8 cellular contexts compared by ENCODE assay signal in genomic region chr18:35949903-35950627, GRCh38.
DNase-seq lines count a peak whose midpoint lies in the region; ATAC-seq and TF ChIP-seq lines count a peak whose summit lies in the region.

No MANE protein-coding gene starts in this region.

- CTCF ChIA-PET in Panc1 (lab: Charles Lee) = interaction anchor here (0.6 kb wide), 1 partner anchor 45 kb away, joined by 11 read pairs; no protein-coding TSS in a partner anchor

- peak overlapping the region; percentile 82 for H3K27ac ChIP-seq in Panc1 (ENCODE audit: low read length)
- H3K27ac ChIP-seq in gastroesophageal sphincter = peak overlapping the region in 3 of 4 donors; percentile 47 to 79 (median 72)
- no peak overlapping the region for H3K27ac ChIP-seq in neural progenitor cell
- H3K27ac ChIP-seq in thoracic aorta = no peak overlapping the region

- peak overlapping the region; percentile 93 for H2AFZ ChIP-seq in neural progenitor cell (replicated peaks)

- H3K4me1 ChIP-seq in Panc1 (ENCODE audit: control insufficient read depth, insufficient read depth, low read length) = peaks cover 7% of the 10 kb centered on the region
- H3K4me1 ChIP-seq in gastroesophageal sphincter = peaks cover 0 to 19% (median 0%) of the 10 kb centered on the region in 3 donors
- no peaks in the 10 kb centered on the region for H3K4me1 ChIP-seq in neural progenitor cell
- H3K4me1 ChIP-seq in thoracic aorta (ENCODE audit: control insufficient read depth in 1 of 2, low read depth in 2 of 2) = peaks cover 0 to 7% of the 10 kb centered on the region in 2 donors

- TF ChIP-seq CTCF in Panc1 (IDR thresholded peaks at IDR 0.05) (peak; percentile 84), gastroesophageal sphincter (IDR thresholded peaks at IDR 0.05) (peak; percentile 90 to 98 (median 96)), neural progenitor cell (IDR thresholded peaks at IDR 0.05) (peak; percentile 94), thoracic aorta (IDR thresholded peaks at IDR 0.05) (peak; percentile 96)

- H3K27me3 ChIP-seq in Panc1 (ENCODE audit: control insufficient read depth, insufficient read depth, low read length) (no peaks in the 10 kb centered on the region), gastroesophageal sphincter (no peaks in the 10 kb centered on the region), neural progenitor cell (peaks cover 17% of the 10 kb centered on the region), thoracic aorta (replicated peaks; ENCODE audit: insufficient read depth) (no peaks in the 10 kb centered on the region)

- H3K27me3 Mint-ChIP-seq in neural progenitor cell (ENCODE audit: insufficient read depth, low read depth) = peaks cover 11% of the 10 kb centered on the region

- H3K4me2 ChIP-seq in neural progenitor cell = peak overlapping the region; percentile 87

- H3K9me3 Mint-ChIP-seq in neural progenitor cell = no peaks in the 10 kb centered on the region

- BruUV-seq in Panc1 (replicated peaks; lab: Mats Ljungman, UMichigan) = no TSS peak

- H3K9ac ChIP-seq in neural progenitor cell = no peak overlapping the region

- H3K36me3 Mint-ChIP-seq in neural progenitor cell = no peaks in the 10 kb centered on the region

- no peaks in the 10 kb centered on the region for H3K79me2 ChIP-seq in neural progenitor cell (ENCODE audit: low read depth)

- H3K27ac Mint-ChIP-seq in neural progenitor cell = no peak overlapping the region

- POLR2A ChIA-PET in Panc1 (lab: Charles Lee) = interaction anchor here (0.6 kb wide), 1 partner anchor 27 kb away, joined by 4 read pairs; no protein-coding TSS in a partner anchor

- in situ Hi-C loops in Panc1 (cut with HindIII; ENCODE audit: low pct_unique_long_range_greater_than_20kb, low sequenced_read_pairs) = no loop called here

- H3F3A ChIP-seq in neural progenitor cell (ENCODE audit: low read depth) = no peaks in the 10 kb centered on the region

- ATAC-seq in GM18502 (IDR thresholded peaks at IDR 0.05; ENCODE audit: poor library complexity, unreplicated experiment) (peak; percentile 86), Panc1 (peak; percentile 91), gastroesophageal sphincter (peak; percentile 79), thoracic aorta (ENCODE audit: insufficient number of reproducible peaks, low FRiP score, low read depth) (no peak)

- H3K4me3 ChIP-seq in Panc1 (ENCODE audit: low read depth in 2 of 2, low read length in 2 of 2) (peak overlapping the region; percentile 55 to 78), gastroesophageal sphincter (peak overlapping the region; percentile 63 to 71), neural progenitor cell (peak overlapping the region; percentile 71), thoracic aorta (peak overlapping the region; percentile 76)

- peak overlapping the region; percentile 87 for H3K4me3 Mint-ChIP-seq in neural progenitor cell

- H3K36me3 ChIP-seq in Panc1 (ENCODE audit: control insufficient read depth, insufficient read depth, low read length) (no peaks in the 10 kb centered on the region), gastroesophageal sphincter (no peaks in the 10 kb centered on the region), neural progenitor cell (no peaks in the 10 kb centered on the region), thoracic aorta (no peaks in the 10 kb centered on the region)

- H3K9me3 ChIP-seq in Panc1 (ENCODE audit: control insufficient read depth, insufficient read depth, low read depth, low read length) (no peaks in the 10 kb centered on the region), gastroesophageal sphincter (no peaks in the 10 kb centered on the region), neural progenitor cell (ENCODE audit: low read depth) (no peaks in the 10 kb centered on the region), thoracic aorta (no peaks in the 10 kb centered on the region)

- no peak for TF ChIP-seq EP300 in gastroesophageal sphincter (IDR thresholded peaks at IDR 0.05)

- WGBS in gastroesophageal sphincter (ENCODE audit: low coverage in 1 of 2), 2 donors = 0% methylated on average over 1 of the region's 54 CpGs; no CpG with 5 or more reads in 1 of the 2 donors

- DNase-seq in A172 (ENCODE audit: low spot score) (peak; percentile 33), HuH-7.5 (ENCODE audit: low spot score) (peak; percentile 27), Panc1 (ENCODE audit: low read depth, low spot score) (no peak), neural progenitor cell (ENCODE audit: low spot score) (peak; percentile 90), thoracic aorta (ENCODE audit: low spot score) (no peak)
- peak; percentile 19 for DNase-seq in activated gamma-delta T cell treated with anti-CD3 and anti-CD28 coated beads, Interleukin-2, amount 50 U/mL, for 16 hours (ENCODE audit: low read depth)

- intact Hi-C loops in Panc1 (cut with micrococcal nuclease; ENCODE audit: unreplicated experiment) = loop anchor here (1.0 kb wide), 1 partner anchor 194 kb away; no protein-coding TSS in a partner anchor

- no peaks in the 10 kb centered on the region for H4K20me1 ChIP-seq in neural progenitor cell (ENCODE audit: low read depth)

- H3K4me1 Mint-ChIP-seq in neural progenitor cell = no peaks in the 10 kb centered on the region

- TF ChIP-seq POLR2A in gastroesophageal sphincter (IDR thresholded peaks at IDR 0.05) = no peak

Comparison
In these comparisons a context has a peak if more than half of its experiments do, and no peak if none do; other contexts are left out.
1. DNase-seq: peak in A172 (single experiment), HuH-7.5 (single experiment), activated gamma-delta T cell treated with anti-CD3 and anti-CD28 coated beads, Interleukin-2, amount 50 U/mL, for 16 hours (single experiment) and neural progenitor cell (single experiment); none in Panc1 (single experiment) and thoracic aorta (single experiment).
2. H3K27ac ChIP-seq: peak in Panc1 (single experiment) and gastroesophageal sphincter (3 of 4); none in neural progenitor cell (single experiment) and thoracic aorta (0 of 2).
3. Peak in every context shown above with its lines, with median percentiles within 50 percentile points of each other: H3K4me3 ChIP-seq and CTCF ChIP-seq.